11 cellular contexts compared by ENCODE assay signal in genomic region chr11:121300313-121300971, GRCh38. TPM values are rescaled to one million over a fixed set of nuclear protein-coding genes. Genes with fewer than 3 reads are reported as not detected.
DNase-seq lines count a peak whose midpoint lies in the region; ATAC-seq and TF ChIP-seq lines count a peak whose summit lies in the region.
"Had no signal": no experiment of that assay in that cellular context is flagged by ENCODE, and none has a peak within 500 bp of the region (broad histone marks: within the 10 kb centered on the region; RNA-seq: fewer than 3 reads in every experiment).

No MANE protein-coding gene starts in this region.

- H3K36me3 Mint-ChIP-seq in naive thymus-derived CD4-positive, alpha-beta T cell: peaks cover 6 to 26% (median 14%) of the 10 kb centered on the region in 5 donors

- intact Hi-C loops in heart left ventricle (cut with DNase I): no loop called here
- intact Hi-C loops in naive thymus-derived CD4-positive, alpha-beta T cell (cut with micrococcal nuclease): no loop called here

- 67 to 83% (median 79%) methylated on average over 2 of the region's 2 CpGs for WGBS in heart left ventricle, 4 donors

- peaks cover 0 to 4% (median 0%) of the 10 kb centered on the region in 11 donors for H3K9me3 Mint-ChIP-seq in naive thymus-derived CD4-positive, alpha-beta T cell

- H3K27ac ChIP-seq in heart left ventricle: peak overlapping the region in 5 of 12 donors; percentile 5 to 24 (median 15)
- H3K27ac ChIP-seq in naive thymus-derived CD4-positive, alpha-beta T cell (ENCODE audit: low read depth, low read length): no peak overlapping the region
- H3K27ac ChIP-seq: SK-N-MC had no signal

- H3K27me3 Mint-ChIP-seq in naive thymus-derived CD4-positive, alpha-beta T cell: no peaks in the 10 kb centered on the region

- no peak overlapping the region for H3K4me3 Mint-ChIP-seq in naive thymus-derived CD4-positive, alpha-beta T cell

- no peaks in the 10 kb centered on the region for H3K27me3 ChIP-seq in heart left ventricle
- no peaks in the 10 kb centered on the region for H3K27me3 ChIP-seq in naive thymus-derived CD4-positive, alpha-beta T cell (ENCODE audit: control insufficient read depth in 2 of 2, insufficient read depth in 2 of 2, low read length in 2 of 2)

- H3K9me3 ChIP-seq in heart left ventricle: no peaks in the 10 kb centered on the region
- no peaks in the 10 kb centered on the region for H3K9me3 ChIP-seq in naive thymus-derived CD4-positive, alpha-beta T cell (ENCODE audit: control insufficient read depth in 2 of 3, low read length in 3 of 3)

- DNase-seq in DMS79 treated with DMSO at 0.1 percent for 48 hours (lab: John Stamatoyannopoulos, UW): peak; percentile 80
- DNase-seq in NCI-H1105 treated with DMSO at 0.1 percent for 48 hours (lab: John Stamatoyannopoulos, UW): peak; percentile 73
- DNase-seq in heart left ventricle: peak in 1 of 5 donors; percentile 28
- no peak for DNase-seq in naive thymus-derived CD4-positive, alpha-beta T cell
- no peak for DNase-seq in activated CD4-positive, alpha-beta T cell treated with anti-CD3 and anti-CD28 coated beads for 4 hours
- DNase-seq in NCI-H146 (lab: John Stamatoyannopoulos, UW): no peak
- DNase-seq in KBM-7: no peak
- DNase-seq: activated gamma-delta T cell, NCI-H2171 treated with DMSO at 0.1 percent for 48 hours had no signal

- TF ChIP-seq CTCF in heart left ventricle (IDR thresholded peaks at IDR 0.05): no peak

- in situ Hi-C loops in KBM-7 (cut with MboI; ENCODE audit: low pct_unique_long_range_greater_than_20kb, low sequenced_read_pairs): no loop called here

- ATAC-seq in heart left ventricle (peak in 3 of 4 donors; percentile 62 to 84 (median 69)), HG02981 (IDR thresholded peaks at IDR 0.05; ENCODE audit: unreplicated experiment) (no peak)
- no peak for ATAC-seq in naive thymus-derived CD4-positive, alpha-beta T cell

- H3K4me3 ChIP-seq in heart left ventricle: no peak overlapping the region
- no peak overlapping the region for H3K4me3 ChIP-seq in naive thymus-derived CD4-positive, alpha-beta T cell (ENCODE audit: low read length)
- H3K4me3 ChIP-seq: SK-N-MC had no signal

- H3K4me1 ChIP-seq in heart left ventricle: peaks cover 0 to 21% (median 8%) of the 10 kb centered on the region in 12 donors
- no peaks in the 10 kb centered on the region for H3K4me1 ChIP-seq in naive thymus-derived CD4-positive, alpha-beta T cell (ENCODE audit: control insufficient read depth in 2 of 2, insufficient read depth in 2 of 2, low read length in 2 of 2)

- TF ChIP-seq POLR2A in heart left ventricle (IDR thresholded peaks at IDR 0.05): no peak

- peaks cover 0 to 27% (median 20%) of the 10 kb centered on the region in 9 donors for H3K36me3 ChIP-seq in heart left ventricle
- H3K36me3 ChIP-seq in naive thymus-derived CD4-positive, alpha-beta T cell (ENCODE audit: control insufficient read depth in 2 of 3, insufficient read depth in 3 of 3, low read length in 3 of 3): peaks cover 0 to 13% (median 12%) of the 10 kb centered on the region in 3 experiments

- peaks cover 19 to 69% (median 50%) of the 10 kb centered on the region in 7 donors for H3K4me1 Mint-ChIP-seq in naive thymus-derived CD4-positive, alpha-beta T cell

- POLR2A ChIA-PET in naive thymus-derived CD4-positive, alpha-beta T cell (lab: Charles Lee): interaction anchor here (0.7 to 1.0 kb wide), 2 partner anchors 9 to 55 kb away, joined by 3 to 5 read pairs; no protein-coding TSS in a partner anchor

- peak overlapping the region in 6 of 9 donors; percentile 21 to 63 (median 50) for H3K27ac Mint-ChIP-seq in naive thymus-derived CD4-positive, alpha-beta T cell

- CTCF ChIA-PET in naive thymus-derived CD4-positive, alpha-beta T cell (lab: Charles Lee): no interaction called here

RNA-seq across cellular contexts. Expression of gene SC5D, which starts 7.9 kb away (rescaled TPM):
- 10 to 100 TPM; 18.3 to 28.9 (median 27.1) TPM for total RNA-seq in heart left ventricle
- polyA plus RNA-seq in heart left ventricle: 10 to 100 TPM; 16.9 to 18.7 TPM
- 10 to 100 TPM; 21.5 to 48.7 (median 32.8) TPM for total RNA-seq in naive thymus-derived CD4-positive, alpha-beta T cell
- 10 to 100 TPM in 1 of 2 donors, 1 to 10 TPM in 1; 7.9 to 13.3 TPM for polyA plus RNA-seq in naive thymus-derived CD4-positive, alpha-beta T cell

Comparison
In these comparisons a context has a peak if more than half of its experiments do, and no peak if none do; other contexts are left out.
1. DNase-seq: peak in DMS79 treated with DMSO at 0.1 percent for 48 hours (single experiment) and NCI-H1105 treated with DMSO at 0.1 percent for 48 hours (single experiment); none in naive thymus-derived CD4-positive, alpha-beta T cell (0 of 9), activated CD4-positive, alpha-beta T cell treated with anti-CD3 and anti-CD28 coated beads for 4 hours (0 of 2), NCI-H146 (single experiment) and KBM-7 (single experiment).
2. ATAC-seq: peak in heart left ventricle (3 of 4); none in naive thymus-derived CD4-positive, alpha-beta T cell (single experiment) and HG02981 (single experiment).